14 cellular contexts compared by ENCODE assay signal in genomic region chr20:51156041-51156795, GRCh38.
DNase-seq lines count a peak whose midpoint lies in the region; ATAC-seq, FAIRE-seq and TF ChIP-seq lines count a peak whose summit lies in the region.
"Had no signal": no experiment of that assay in that cellular context is flagged by ENCODE, and none has a peak within 500 bp of the region (broad histone marks: within the 10 kb centered on the region; RNA-seq: fewer than 3 reads in every experiment).

No MANE protein-coding gene starts in this region.

- no peaks in the 10 kb centered on the region for H3K79me2 ChIP-seq in astrocyte (ENCODE audit: insufficient read depth, low read length)

- peak; percentile 20 for DNase-seq in astrocyte (ENCODE audit: low read depth)
- DNase-seq in head of caudate nucleus: peak in 39 of 42 donors; percentile 6 to 91 (median 55)
- peak; percentile 81 for DNase-seq in putamen (ENCODE audit: low spot score)
- no peak for DNase-seq in NCI-H2029 treated with DMSO at 0.1 percent for 48 hours (lab: John Stamatoyannopoulos, UW)
- no peak for DNase-seq in OCI-M2 (lab: John Stamatoyannopoulos, UW; ENCODE audit: unreplicated experiment)
- DNase-seq: activated CD4-positive, alpha-beta T cell treated with anti-CD3 and anti-CD28 coated beads, Interleukin-2, amount 10 ng/mL, durations not matched to agents 24 days and 14 days; CD4-positive, alpha-beta memory T cell; mucosa of descending colon; NCI-H1105 treated with DMSO at 0.1 percent for 48 hours; right lobe of liver; upper lobe of left lung had no signal

- H3K27ac ChIP-seq in BLaER1: no peak overlapping the region
- H3K27ac ChIP-seq in astrocyte (ENCODE audit: low read depth, low read length): no peak overlapping the region
- H3K27ac ChIP-seq: right lobe of liver, upper lobe of left lung had no signal

- H4K20me1 ChIP-seq in BLaER1 (no peaks in the 10 kb centered on the region), astrocyte (ENCODE audit: insufficient read depth, low read length) (no peaks in the 10 kb centered on the region)

- no peak overlapping the region for H2AFZ ChIP-seq in astrocyte (ENCODE audit: low read depth, low read length)

- H3K4me3 ChIP-seq in BLaER1: no peak overlapping the region
- no peak overlapping the region for H3K4me3 ChIP-seq in astrocyte (ENCODE audit: insufficient read depth, low read depth, low read length)
- H3K4me3 ChIP-seq: mucosa of descending colon, right lobe of liver, upper lobe of left lung had no signal

- no peaks in the 10 kb centered on the region for H3K27me3 ChIP-seq in BLaER1
- H3K27me3 ChIP-seq in astrocyte (ENCODE audit: insufficient read depth, low read length): peaks cover 50% of the 10 kb centered on the region
- H3K27me3 ChIP-seq: upper lobe of left lung had no signal

- ATAC-seq in GM18520 (IDR thresholded peaks at IDR 0.05; ENCODE audit: unreplicated experiment): no peak
- no peak for ATAC-seq in activated CD4-positive, CD25-positive, alpha-beta regulatory T cell treated with anti-CD3 and anti-CD28 coated beads, Interleukin-2, amount 50 U/mL, for 24 hours
- ATAC-seq: mucosa of descending colon had no signal

- H3K9ac ChIP-seq in BLaER1: no peak overlapping the region
- no peak overlapping the region for H3K9ac ChIP-seq in astrocyte (ENCODE audit: low read length)

- peaks cover 11% of the 10 kb centered on the region for H3K4me1 ChIP-seq in BLaER1
- H3K4me1 ChIP-seq in astrocyte (ENCODE audit: insufficient read depth, low read length): no peaks in the 10 kb centered on the region
- H3K4me1 ChIP-seq: right lobe of liver, upper lobe of left lung had no signal

- H3K36me3 Mint-ChIP-seq in astrocyte (ENCODE audit: low read depth, unreplicated experiment): peaks cover 2% of the 10 kb centered on the region
- H3K36me3 Mint-ChIP-seq: CD4-positive, alpha-beta memory T cell had no signal

- H3K9me3 ChIP-seq in BLaER1 (no peaks in the 10 kb centered on the region), astrocyte (ENCODE audit: insufficient read depth, low read depth, low read length) (peaks cover 2% of the 10 kb centered on the region)
- H3K9me3 ChIP-seq: mucosa of descending colon, right lobe of liver, upper lobe of left lung had no signal

- H3K27ac Mint-ChIP-seq in astrocyte (ENCODE audit: unreplicated experiment): no peak overlapping the region
- H3K27ac Mint-ChIP-seq: activated CD4-positive, alpha-beta T cell treated with anti-CD3 and anti-CD28 coated beads, Interleukin-2, amount 10 ng/mL, durations not matched to agents 24 days and 14 days; CD4-positive, alpha-beta memory T cell had no signal

- H3K36me3 ChIP-seq in BLaER1 (no peaks in the 10 kb centered on the region), astrocyte (ENCODE audit: insufficient read depth, low read length) (no peaks in the 10 kb centered on the region)
- H3K36me3 ChIP-seq: right lobe of liver, upper lobe of left lung had no signal

- FAIRE-seq in astrocyte (lab: Jason Lieb, UNC): no peak

- H3K27me3 Mint-ChIP-seq in astrocyte (ENCODE audit: low read depth, unreplicated experiment): peaks cover 61% of the 10 kb centered on the region

- intact Hi-C loops in head of caudate nucleus (cut with DNase I): no loop called here

- TF ChIP-seq CTCF in astrocyte (IDR thresholded peaks at IDR 0.05; ENCODE audit: insufficient read depth, low read depth, low read length): no peak

- peaks cover 2% of the 10 kb centered on the region for H3K4me1 Mint-ChIP-seq in astrocyte (ENCODE audit: low read depth, unreplicated experiment)
- H3K4me1 Mint-ChIP-seq: activated CD4-positive, alpha-beta T cell treated with anti-CD3 and anti-CD28 coated beads, Interleukin-2, amount 10 ng/mL, durations not matched to agents 24 days and 14 days; CD4-positive, alpha-beta memory T cell had no signal

- no peak overlapping the region for H3K4me3 Mint-ChIP-seq in astrocyte (ENCODE audit: unreplicated experiment)
- H3K4me3 Mint-ChIP-seq: activated CD4-positive, alpha-beta T cell treated with anti-CD3 and anti-CD28 coated beads, Interleukin-2, amount 10 ng/mL, durations not matched to agents 24 days and 14 days; CD4-positive, alpha-beta memory T cell had no signal

- peaks cover 5% of the 10 kb centered on the region for H3K9me3 Mint-ChIP-seq in astrocyte (ENCODE audit: unreplicated experiment)
- H3K9me3 Mint-ChIP-seq: activated CD4-positive, alpha-beta T cell treated with anti-CD3 and anti-CD28 coated beads, Interleukin-2, amount 10 ng/mL, durations not matched to agents 24 days and 14 days had no signal

- H3K4me2 ChIP-seq in BLaER1 (peak overlapping the region; percentile 6; the same call in 1 of the 2 replicates), astrocyte (ENCODE audit: low read length) (no peak overlapping the region)

Comparison
In these comparisons a context has a peak if more than half of its experiments do, and no peak if none do; other contexts are left out.
1. DNase-seq: peak in astrocyte (single experiment), head of caudate nucleus (39 of 42) and putamen (single experiment); none in NCI-H2029 treated with DMSO at 0.1 percent for 48 hours (single experiment) and OCI-M2 (single experiment).